In the genomic region with DNA sequence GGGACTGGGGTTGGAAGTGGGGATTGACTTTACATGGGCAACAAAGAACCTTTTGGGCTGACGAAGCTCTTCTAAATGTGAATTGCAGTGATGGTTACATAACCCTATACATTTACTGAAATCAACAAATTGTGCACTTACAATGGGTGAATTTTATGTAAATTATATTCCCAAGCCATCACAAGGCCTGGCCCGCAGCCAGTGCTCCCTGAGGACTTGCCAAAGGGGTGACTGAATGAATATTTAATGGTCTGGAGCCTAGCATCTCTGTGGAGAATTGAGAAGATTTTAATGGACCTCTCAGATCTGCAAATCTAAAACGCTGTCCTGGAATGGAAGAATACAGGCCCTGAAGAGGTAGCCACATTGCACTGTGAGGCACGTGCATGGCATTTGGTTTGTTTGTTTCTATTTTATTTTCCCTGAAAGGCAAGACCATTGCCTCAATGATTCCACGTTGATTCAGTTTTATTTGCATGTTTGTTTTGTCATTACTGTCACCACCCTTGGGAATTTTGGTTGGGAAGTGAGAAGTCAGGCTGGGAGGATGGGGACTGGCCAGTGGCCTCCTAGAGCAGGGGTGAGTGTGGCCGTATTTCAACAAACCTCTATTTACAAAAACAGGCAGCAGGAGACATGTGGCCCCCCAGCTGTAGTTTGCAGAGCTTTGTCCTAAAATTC, we compare ENCODE assay signal across 14 cellular contexts. TPM values are rescaled to one million over a fixed set of nuclear protein-coding genes. Genes with fewer than 3 reads are reported as not detected.
DNase-seq lines count a peak whose midpoint lies in the region; ATAC-seq, FAIRE-seq and TF ChIP-seq lines count a peak whose summit lies in the region.
"Had no signal": no experiment of that assay in that cellular context is flagged by ENCODE, and none has a peak within 500 bp of the region (broad histone marks: within the 10 kb centered on the region; RNA-seq: fewer than 3 reads in every experiment).

No MANE protein-coding gene starts in this region.

- H3K9ac ChIP-seq in HepG2 (ENCODE audit: insufficient read depth, low read depth, low read length) (no peak overlapping the region), subcutaneous abdominal adipose tissue (ENCODE audit: low read length in 5 of 5) (peak overlapping the region in 1 of 5 donors; percentile 26)

- TF ChIP-seq EP300 in HepG2 (IDR thresholded peaks at IDR 0.05; ENCODE audit: low read depth in 2 of 2, low read length in 2 of 2) = no peak
- no peak for TF ChIP-seq EP300 in HepG2 (CRISPR knock-in tag; IDR thresholded peaks at IDR 0.05; ENCODE audit: borderline replicate concordance)

- H3K9me3 ChIP-seq in HepG2 (ENCODE audit: low read length) = no peaks in the 10 kb centered on the region
- H3K9me3 ChIP-seq in subcutaneous abdominal adipose tissue (ENCODE audit: control insufficient read depth in 5 of 5, low read length in 5 of 5) = no peaks in the 10 kb centered on the region

- 53% methylated on average over 6 of the region's 6 CpGs for WGBS in HepG2 (ENCODE audit: low lambda C conversion rate)

- no TSS peak for BruUV-seq in HepG2 (replicated peaks; lab: Mats Ljungman, UMichigan)

- TF ChIP-seq CTCF in LNCaP clone FGC (IDR thresholded peaks at IDR 0.05; ENCODE audit: control insufficient read depth, extremely low read depth, insufficient read depth) = no peak
- no peak for TF ChIP-seq CTCF in HepG2 (CRISPR knock-in tag; IDR thresholded peaks at IDR 0.05)

- H3K4me2 ChIP-seq in HepG2 (ENCODE audit: low read depth, low read length) = peak overlapping the region; percentile 30

- no peak for TF ChIP-seq POLR2A in HepG2 (IDR thresholded peaks at IDR 0.05; ENCODE audit: insufficient read depth in 1 of 2, low read depth in 2 of 2, low read length in 2 of 2)

- H3K27me3 ChIP-seq in HepG2 (ENCODE audit: control insufficient read depth in 1 of 2, insufficient read depth in 2 of 2, low read length in 2 of 2) (no peaks in the 10 kb centered on the region), subcutaneous abdominal adipose tissue (ENCODE audit: control insufficient read depth in 5 of 5, insufficient read depth in 4 of 5, low read length in 5 of 5) (no peaks in the 10 kb centered on the region)

- in situ Hi-C loops in HepG2 (cut with HindIII; ENCODE audit: extremely low pct_ligation_motif_present, low pct_unique_long_range_greater_than_20kb) = no loop called here

- CTCF ChIA-PET in HepG2 (lab: Yijun Ruan, JAX; ENCODE audit: low intra/inter-chr PET ratio, low total read pairs) = no interaction called here

- H3K4me3 ChIP-seq in LNCaP clone FGC (ENCODE audit: low read depth, low read length) = no peak overlapping the region
- H3K4me3 ChIP-seq in HepG2 (replicated peaks in 1 of 3; ENCODE audit: insufficient read depth in 1 of 3, low read depth in 2 of 3, low read length in 3 of 3) = 0 out of 6 replicates have a peak overlapping the region, but pooled peaks of 1 of the 3 experiments have one; percentile 9
- peak overlapping the region in 1 of 5 donors; percentile 29 for H3K4me3 ChIP-seq in subcutaneous abdominal adipose tissue (ENCODE audit: low read depth in 1 of 5, low read length in 5 of 5)

- intact Hi-C loops in HepG2 (cut with micrococcal nuclease; ENCODE audit: unreplicated experiment) = no loop called here

- TF ChIP-seq RAD21 in HepG2 (CRISPR knock-in tag; IDR thresholded peaks at IDR 0.05) = no peak

- H3K27ac ChIP-seq in HepG2 (ENCODE audit: extremely low read length, insufficient read depth, low read length) (no peak overlapping the region), subcutaneous abdominal adipose tissue (ENCODE audit: low read depth, low read length) (peak overlapping the region; percentile 94)

- no peaks in the 10 kb centered on the region for H3K79me2 ChIP-seq in HepG2 (ENCODE audit: insufficient read depth, low read length)

- DNase-seq in LNCaP clone FGC (ENCODE audit: low read depth) (peak; percentile 6), anterior cingulate cortex (lab: John Stamatoyannopoulos, UW) (peak in 47 of 58 donors; percentile 3 to 92 (median 34)), HepG2 (ENCODE audit: low spot score) (no peak), iPS-NIHi11 (ENCODE audit: low spot score) (no peak)
- no peak for DNase-seq in activated CD4-positive, CD25-positive, alpha-beta regulatory T cell (lab: John Stamatoyannopoulos, UW)
- DNase-seq: activated T-cell treated with anti-CD3 and anti-CD28 coated beads for 4 hours; CD8-positive, alpha-beta memory T cell; GOT3; KG1; stimulated activated naive CD8-positive, alpha-beta T cell treated with anti-CD3 and anti-CD28 coated beads, Interleukin-15, amount 100 ng/mL, for 72 hours had no signal

- H3K36me3 ChIP-seq in HepG2 (replicated peaks in 1 of 2; ENCODE audit: control insufficient read depth in 1 of 2, insufficient read depth in 2 of 2, low read length in 2 of 2) (no peaks in the 10 kb centered on the region), subcutaneous abdominal adipose tissue (ENCODE audit: control insufficient read depth in 5 of 5, insufficient read depth in 5 of 5, low read length in 5 of 5) (peaks cover 0 to 10% (median 8%) of the 10 kb centered on the region in 5 donors)

- POLR2A ChIA-PET in HepG2 (lab: Yijun Ruan, JAX) = interaction anchor here (1.0 kb wide), 1 partner anchor 11 kb away, joined by 4 read pairs; no protein-coding TSS in a partner anchor

- no peak overlapping the region for H2AFZ ChIP-seq in HepG2 (ENCODE audit: low read length)

- peaks cover 41% of the 10 kb centered on the region for H3K4me1 ChIP-seq in HepG2 (ENCODE audit: insufficient read depth, low read length)
- peaks cover 5 to 38% (median 33%) of the 10 kb centered on the region in 5 donors for H3K4me1 ChIP-seq in subcutaneous abdominal adipose tissue (ENCODE audit: control insufficient read depth in 5 of 5, insufficient read depth in 5 of 5, low read length in 5 of 5)

- H4K20me1 ChIP-seq in HepG2 (ENCODE audit: insufficient read depth, low read length) = no peaks in the 10 kb centered on the region

- ATAC-seq in HepG2 (no peak), GM21737 (IDR thresholded peaks at IDR 0.05; ENCODE audit: unreplicated experiment) (no peak)
- ATAC-seq: activated CD4-positive, CD25-positive, alpha-beta regulatory T cell treated with anti-CD3 and anti-CD28 coated beads, Interleukin-2, amount 50 U/mL, for 24 hours; stimulated activated naive CD8-positive, alpha-beta T cell treated with anti-CD3 and anti-CD28 coated beads, Interleukin-15, amount 100 ng/mL, for 72 hours had no signal

- no peak for FAIRE-seq in HepG2 (lab: Jason Lieb, UNC)
- FAIRE-seq: GM18507 had no signal

TF ChIP-seq in HepG2, 621 proteins besides CTCF, POLR2A, EP300 and RAD21 (continues in another document):
- no peak for TF ChIP-seq FOXP1 (IDR thresholded peaks at IDR 0.05)
- peak; percentile 19; the same call in 1 of the 2 replicates for TF ChIP-seq FOXP1 (CRISPR knock-in tag; IDR thresholded peaks at IDR 0.05)
- no peak for TF ChIP-seq POLR2G (IDR thresholded peaks at IDR 0.05; ENCODE audit: low read depth, low read length)
- no peak for TF ChIP-seq ZBTB42 (CRISPR knock-in tag; IDR thresholded peaks at IDR 0.05)

RNA-seq across cellular contexts. Expression of gene GCSH, which starts 40.3 kb away (rescaled TPM):
- 103 and 117 TPM in 2 replicates for total RNA-seq in HepG2 (2016; rRNA removed; fragmentation: Illumina TruSeq; extraction: Trizol)
- total RNA-seq in HepG2 (2016; cell fraction: cytosol; rRNA removed; fragmentation: Illumina TruSeq; extraction: Trizol; ENCODE audit: low read depth) = 84.9 and 85.5 TPM in 2 replicates
- total RNA-seq in HepG2 (2016; cell fraction: insoluble cytoplasmic fraction; rRNA removed; fragmentation: Illumina TruSeq; extraction: Trizol) = 106 and 120 TPM in 2 replicates
- total RNA-seq in HepG2 (2016; cell fraction: membrane; rRNA removed; fragmentation: Illumina TruSeq; extraction: Trizol) = 113 and 134 TPM in 2 replicates
- 71.3 and 72.1 TPM in 2 replicates for total RNA-seq in HepG2 (2016; cell fraction: nucleus; rRNA removed; fragmentation: Illumina TruSeq; extraction: Trizol)
- polyA plus RNA-seq in HepG2 (2011; rRNA removed) = 23.5 and 35.9 TPM in 2 replicates
- polyA plus RNA-seq in HepG2 (2011; cell fraction: cytosol; rRNA removed) = 20.5 and 24.4 TPM in 2 replicates
- 8.8 and 13.9 TPM in 2 replicates for polyA plus RNA-seq in HepG2 (2011; cell fraction: nucleus; rRNA removed)
- 56.2 and 79.0 TPM in 2 replicates for polyA plus RNA-seq in HepG2 (2012)
- polyA plus RNA-seq in HepG2 (2016; cell fraction: cytosol; fragmentation: Illumina TruSeq; extraction: Trizol; ENCODE audit: low read depth) = 230 and 257 TPM in 2 replicates
- 211 and 234 TPM in 2 replicates for polyA plus RNA-seq in HepG2 (2016; cell fraction: insoluble cytoplasmic fraction; fragmentation: Illumina TruSeq; extraction: Trizol; ENCODE audit: low read depth)
- polyA plus RNA-seq in HepG2 (2016; cell fraction: membrane; fragmentation: Illumina TruSeq; extraction: Trizol; ENCODE audit: low read depth) = 224 and 230 TPM in 2 replicates
- polyA plus RNA-seq in HepG2 (2016; cell fraction: nucleus; fragmentation: Illumina TruSeq; extraction: Trizol; ENCODE audit: insufficient read depth, low read depth) = 155 and 164 TPM in 2 replicates
- 4.9 and 6.7 TPM in 2 replicates for polyA minus RNA-seq in HepG2 (2011; rRNA and poly(A)+ RNA removed; ENCODE audit: low replicate concordance)
- polyA minus RNA-seq in HepG2 (2011; cell fraction: cytosol; rRNA and poly(A)+ RNA removed) = 17.2 and 17.8 TPM in 2 replicates
- 21.4 and 23.0 TPM in 2 replicates for polyA minus RNA-seq in HepG2 (2011; cell fraction: nucleus; rRNA and poly(A)+ RNA removed)

RNA-seq across cellular contexts. Expression of gene C16orf46, which starts 59.4 kb away (rescaled TPM):
- total RNA-seq in HepG2 (2016; rRNA removed; fragmentation: Illumina TruSeq; extraction: Trizol) = 0.38 and 1.9 TPM in 2 replicates
- total RNA-seq in HepG2 (2016; cell fraction: cytosol; rRNA removed; fragmentation: Illumina TruSeq; extraction: Trizol; ENCODE audit: low read depth) = 0.44 TPM in 1 of 2 replicates, not detected in the other
- 0.56 and 0.58 TPM in 2 replicates for total RNA-seq in HepG2 (2016; cell fraction: insoluble cytoplasmic fraction; rRNA removed; fragmentation: Illumina TruSeq; extraction: Trizol)
- 0.31 and 0.86 TPM in 2 replicates for total RNA-seq in HepG2 (2016; cell fraction: membrane; rRNA removed; fragmentation: Illumina TruSeq; extraction: Trizol)
- total RNA-seq in HepG2 (2016; cell fraction: nucleus; rRNA removed; fragmentation: Illumina TruSeq; extraction: Trizol) = 0.50 and 0.62 TPM in 2 replicates
- 0.39 and 0.55 TPM in 2 replicates for polyA plus RNA-seq in HepG2 (2011; rRNA removed)
- polyA plus RNA-seq in HepG2 (2011; cell fraction: cytosol; rRNA removed) = 0.36 and 0.47 TPM in 2 replicates
- polyA plus RNA-seq in HepG2 (2011; cell fraction: nucleus; rRNA removed) = 0.11 and 1.4 TPM in 2 replicates
- polyA plus RNA-seq in HepG2 (2012) = 0.42 and 0.80 TPM in 2 replicates
- 0.33 and 0.52 TPM in 2 replicates for polyA plus RNA-seq in HepG2 (2016; cell fraction: cytosol; fragmentation: Illumina TruSeq; extraction: Trizol; ENCODE audit: low read depth)
- 0.52 and 1.2 TPM in 2 replicates for polyA plus RNA-seq in HepG2 (2016; cell fraction: insoluble cytoplasmic fraction; fragmentation: Illumina TruSeq; extraction: Trizol; ENCODE audit: low read depth)
- 0.50 and 0.52 TPM in 2 replicates for polyA plus RNA-seq in HepG2 (2016; cell fraction: membrane; fragmentation: Illumina TruSeq; extraction: Trizol; ENCODE audit: low read depth)
- polyA plus RNA-seq in HepG2 (2016; cell fraction: nucleus; fragmentation: Illumina TruSeq; extraction: Trizol; ENCODE audit: insufficient read depth, low read depth) = 0.32 and 0.67 TPM in 2 replicates
- polyA minus RNA-seq in HepG2 (2011; rRNA and poly(A)+ RNA removed; ENCODE audit: low replicate concordance) = not detected in 2 replicates
- polyA minus RNA-seq in HepG2 (2011; cell fraction: cytosol; rRNA and poly(A)+ RNA removed) = 0.70 TPM in 1 of 2 replicates, not detected in the other
- polyA minus RNA-seq in HepG2 (2011; cell fraction: nucleus; rRNA and poly(A)+ RNA removed) = 1.1 and 1.3 TPM in 2 replicates

Comparison
In these comparisons a context has a peak if more than half of its experiments do, and no peak if none do; other contexts are left out.
1. DNase-seq: peak in LNCaP clone FGC (single experiment) and anterior cingulate cortex (47 of 58); none in HepG2 (single experiment), activated CD4-positive, CD25-positive, alpha-beta regulatory T cell (0 of 4) and iPS-NIHi11 (single experiment).